ENCODE assay signal across 10 cellular contexts in the genomic region with DNA sequence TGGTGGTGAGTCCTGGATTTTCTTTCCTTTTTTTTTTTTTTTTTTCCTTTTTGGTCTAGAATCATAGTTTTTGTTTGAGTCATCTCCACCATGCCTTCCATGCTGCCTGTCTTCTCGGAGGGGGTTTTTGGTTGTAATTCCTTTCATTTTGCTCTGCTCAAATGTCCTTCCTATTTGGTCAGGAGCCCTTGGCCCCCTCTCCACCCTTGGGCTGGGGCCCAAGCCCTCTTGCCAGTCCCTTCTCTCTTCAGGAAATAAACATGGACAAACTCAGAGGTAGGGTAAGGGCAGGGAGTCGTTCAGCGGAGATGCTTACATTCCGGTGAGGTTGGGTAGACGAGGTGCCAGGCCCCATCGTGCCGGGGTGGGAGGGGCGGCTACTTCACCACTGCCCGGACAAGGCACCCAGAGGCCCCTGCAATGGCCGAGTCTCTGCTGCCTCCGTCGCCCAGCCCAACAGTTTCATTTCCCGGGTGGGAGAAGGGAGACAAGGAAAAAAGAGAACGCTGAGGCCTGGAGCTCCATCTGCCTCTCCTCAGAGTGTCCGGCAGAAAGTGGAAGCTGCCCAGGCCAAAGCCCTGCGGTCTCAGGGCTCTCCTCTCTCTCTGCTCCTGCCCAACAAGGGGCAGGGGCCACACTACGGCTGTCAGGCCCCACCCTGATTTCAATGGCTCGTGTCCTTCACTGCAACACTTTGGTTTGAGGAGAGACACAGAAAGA. TPM values are rescaled to one million over a fixed set of nuclear protein-coding genes. Genes with fewer than 3 reads are reported as not detected.
A peak's percentile ranks its signal among the peaks of the same experiment; 100 is the strongest.
DNase-seq lines count a peak whose midpoint lies in the region; ATAC-seq and TF ChIP-seq lines count a peak whose summit lies in the region.
"Had no signal": no experiment of that assay in that cellular context is flagged by ENCODE, and none has a peak within 500 bp of the region (broad histone marks: within the 10 kb centered on the region; RNA-seq: fewer than 3 reads in every experiment).

No MANE protein-coding gene starts in this region.

- peaks cover 6% of the 10 kb centered on the region; the same call in 1 of the 2 replicates for H3K79me2 ChIP-seq in GM23248 (ENCODE audit: insufficient read depth)

- H3K4me1 ChIP-seq in GM23248 (ENCODE audit: insufficient read depth) (peaks cover 17% of the 10 kb centered on the region), Panc1 (ENCODE audit: control insufficient read depth, insufficient read depth, low read length) (peaks cover 3% of the 10 kb centered on the region; the same call in 1 of the 2 replicates)

- no peak overlapping the region for H3K27ac Mint-ChIP-seq in activated CD4-positive, alpha-beta memory T cell treated with anti-CD3 and anti-CD28 coated beads for 36 hours
- H3K27ac Mint-ChIP-seq: activated naive CD4-positive, alpha-beta T cell treated with anti-CD3 and anti-CD28 coated beads for 36 hours had no signal

- H3K9me3 ChIP-seq in GM23248 (ENCODE audit: low read depth) = no peaks in the 10 kb centered on the region
- H3K9me3 ChIP-seq in Panc1 (ENCODE audit: control insufficient read depth, insufficient read depth, low read depth, low read length) = no peaks in the 10 kb centered on the region
- H3K9me3 ChIP-seq: tibial nerve had no signal

- peaks cover 26% of the 10 kb centered on the region for H3K4me1 Mint-ChIP-seq in activated CD4-positive, alpha-beta memory T cell treated with anti-CD3 and anti-CD28 coated beads for 36 hours (ENCODE audit: low read depth)

- ATAC-seq in Panc1 (no peak), GM19397 (IDR thresholded peaks at IDR 0.05; ENCODE audit: unreplicated experiment) (no peak)

- peak overlapping the region; percentile 43; the same call in 1 of the 2 replicates for H3K4me3 ChIP-seq in GM23248
- H3K4me3 ChIP-seq in Panc1 (ENCODE audit: low read depth in 2 of 2, low read length in 2 of 2) = no peak overlapping the region
- H3K4me3 ChIP-seq in fibroblast of mammary gland (ENCODE audit: control insufficient read depth, low read depth, low read length) = no peak overlapping the region
- no peak overlapping the region for H3K4me3 ChIP-seq in skin epidermis
- H3K4me3 ChIP-seq: tibial nerve had no signal

- TF ChIP-seq CTCF in Panc1 (IDR thresholded peaks at IDR 0.05) (no peak), fibroblast of mammary gland (conservative IDR thresholded peaks at IDR 0.05; ENCODE audit: control insufficient read depth, insufficient read depth, low read depth, low read length) (no peak)

- POLR2A ChIA-PET in Panc1 (lab: Charles Lee) = no interaction called here
- POLR2A ChIA-PET in activated CD4-positive, alpha-beta memory T cell treated with anti-CD3 and anti-CD28 coated beads for 36 hours (lab: Charles Lee) = no interaction called here

- peaks cover 14% of the 10 kb centered on the region for H3K36me3 Mint-ChIP-seq in activated CD4-positive, alpha-beta memory T cell treated with anti-CD3 and anti-CD28 coated beads for 36 hours

- H3K4me3 Mint-ChIP-seq in activated CD4-positive, alpha-beta memory T cell treated with anti-CD3 and anti-CD28 coated beads for 36 hours = no peak overlapping the region
- H3K4me3 Mint-ChIP-seq: activated naive CD4-positive, alpha-beta T cell treated with anti-CD3 and anti-CD28 coated beads for 36 hours had no signal

- CTCF ChIA-PET in Panc1 (lab: Charles Lee) = interaction anchor here (1.0 kb wide), 1 partner anchor 88 kb away, joined by 3 read pairs; no protein-coding TSS in a partner anchor
- CTCF ChIA-PET in activated CD4-positive, alpha-beta memory T cell treated with anti-CD3 and anti-CD28 coated beads for 36 hours (lab: Charles Lee) = no interaction called here

- 56 to 62% methylated on average over 18 of the region's 18 CpGs for WGBS in GM23248 (ENCODE audit: low coverage in 1 of 2, low lambda C conversion rate in 2 of 2, missing lambda C conversion rate in 2 of 2), 2 experiments

- in situ Hi-C loops in GM23248 (cut with MboI) (no loop called here), Panc1 (cut with HindIII; ENCODE audit: low pct_unique_long_range_greater_than_20kb, low sequenced_read_pairs) (no loop called here)

- H3K4me2 ChIP-seq in GM23248 (ENCODE audit: unreplicated experiment) = peak overlapping the region; percentile 67

- intact Hi-C loops in Panc1 (cut with micrococcal nuclease; ENCODE audit: unreplicated experiment) = no loop called here
- intact Hi-C loops in activated CD4-positive, alpha-beta memory T cell treated with anti-CD3 and anti-CD28 coated beads for 36 hours (cut with micrococcal nuclease) = no loop called here

- H3K27me3 ChIP-seq in GM23248 (replicated peaks; ENCODE audit: insufficient read depth) (no peaks in the 10 kb centered on the region), Panc1 (ENCODE audit: control insufficient read depth, insufficient read depth, low read length) (no peaks in the 10 kb centered on the region)
- H3K27me3 ChIP-seq: tibial nerve had no signal

- peak overlapping the region; percentile 18; the same call in 1 of the 2 replicates for H3K9ac ChIP-seq in GM23248

- no peaks in the 10 kb centered on the region for H3K9me2 ChIP-seq in GM23248 (ENCODE audit: insufficient read depth)

- peaks cover 21% of the 10 kb centered on the region; the same call in 1 of the 2 replicates for H3F3A ChIP-seq in GM23248 (ENCODE audit: insufficient read depth)

- DNase-seq in GM23248 (peak; percentile 78), Panc1 (ENCODE audit: low read depth, low spot score) (no peak), fibroblast of mammary gland (ENCODE audit: low read depth) (peak; percentile 71), NCI-H446 treated with DMSO at 0.1 percent for 48 hours (lab: John Stamatoyannopoulos, UW) (no peak), NCI-H2029 treated with DMSO at 0.1 percent for 48 hours (lab: John Stamatoyannopoulos, UW) (no peak)
- DNase-seq in activated CD4-positive, alpha-beta memory T cell treated with anti-CD3 and anti-CD28 coated beads for 36 hours = no peak
- DNase-seq: activated naive CD4-positive, alpha-beta T cell treated with anti-CD3 and anti-CD28 coated beads for 36 hours had no signal

- H3K9me3 Mint-ChIP-seq in activated CD4-positive, alpha-beta memory T cell treated with anti-CD3 and anti-CD28 coated beads for 36 hours = no peaks in the 10 kb centered on the region
- H3K9me3 Mint-ChIP-seq: activated naive CD4-positive, alpha-beta T cell treated with anti-CD3 and anti-CD28 coated beads for 36 hours had no signal

- no TSS peak for BruUV-seq in Panc1 (replicated peaks; lab: Mats Ljungman, UMichigan)

- H2AFZ ChIP-seq in GM23248 = peak overlapping the region; percentile 77

- no peaks in the 10 kb centered on the region for H3K27me3 Mint-ChIP-seq in activated CD4-positive, alpha-beta memory T cell treated with anti-CD3 and anti-CD28 coated beads for 36 hours

- H3K27ac ChIP-seq in GM23248 = peak overlapping the region; percentile 46
- 0 out of 2 replicates have a peak overlapping the region, but pooled peaks have one; percentile 40 for H3K27ac ChIP-seq in Panc1 (ENCODE audit: low read length)
- peak overlapping the region in 14 of 21 experiments; percentile 18 to 81 (median 58) for H3K27ac ChIP-seq in skin epidermis

- H4K20me1 ChIP-seq in GM23248 (ENCODE audit: insufficient read depth) = no peaks in the 10 kb centered on the region

- H3K36me3 ChIP-seq in GM23248 (ENCODE audit: low read depth) (no peaks in the 10 kb centered on the region), Panc1 (ENCODE audit: control insufficient read depth, insufficient read depth, low read length) (no peaks in the 10 kb centered on the region)

RNA-seq across cellular contexts. Expression of a gene that starts 12.7 kb away (rescaled TPM):
- 16.1 and 19.5 TPM in 2 replicates for total RNA-seq in GM23248 (2014; rRNA removed; shearing (Covaris generic))
- polyA plus RNA-seq in GM23248 (2016; fragmentation: Nextera tagmentation; extraction: Ambion mirVana) = 14.8 and 16.6 TPM in 2 replicates
- total RNA-seq in Panc1 (2021; ENCODE audit: unreplicated experiment) = 15.7 TPM
- polyA plus RNA-seq in Panc1 (2012; ENCODE audit: insufficient read length) = 16.9 TPM
- 10 to 100 TPM; 12.2 to 13.2 TPM for total RNA-seq in activated CD4-positive, alpha-beta memory T cell treated with anti-CD3 and anti-CD28 coated beads for 36 hours

RNA-seq across cellular contexts. Expression of a gene that starts 18.6 kb away (rescaled TPM):
- total RNA-seq in GM23248 (2014; rRNA removed; shearing (Covaris generic)) = not detected in 2 replicates
- polyA plus RNA-seq in GM23248 (2016; fragmentation: Nextera tagmentation; extraction: Ambion mirVana) = not detected in 2 replicates
- 0.62 TPM for total RNA-seq in Panc1 (2021; ENCODE audit: unreplicated experiment)
- 0.28 TPM for polyA plus RNA-seq in Panc1 (2012; ENCODE audit: insufficient read length)
- total RNA-seq in activated CD4-positive, alpha-beta memory T cell treated with anti-CD3 and anti-CD28 coated beads for 36 hours = under 1 TPM; 0.73 to 0.90 TPM

RNA-seq across cellular contexts. Expression of a gene that starts 43.6 kb away (rescaled TPM):
- total RNA-seq in GM23248 (2014; rRNA removed; shearing (Covaris generic)) = 0.38 and 1.5 TPM in 2 replicates
- 3.0 and 4.6 TPM in 2 replicates for polyA plus RNA-seq in GM23248 (2016; fragmentation: Nextera tagmentation; extraction: Ambion mirVana)
- total RNA-seq in Panc1 (2021; ENCODE audit: unreplicated experiment) = 0.10 TPM
- polyA plus RNA-seq in Panc1 (2012; ENCODE audit: insufficient read length) = 0.22 TPM
- total RNA-seq in activated CD4-positive, alpha-beta memory T cell treated with anti-CD3 and anti-CD28 coated beads for 36 hours = 10 to 100 TPM; 55.6 to 57.3 TPM

Comparison
In these comparisons a context has a peak if more than half of its experiments do, and no peak if none do; other contexts are left out.
1. DNase-seq: peak in GM23248 (single experiment) and fibroblast of mammary gland (single experiment); none in Panc1 (single experiment), activated CD4-positive, alpha-beta memory T cell treated with anti-CD3 and anti-CD28 coated beads for 36 hours (single experiment), NCI-H446 treated with DMSO at 0.1 percent for 48 hours (single experiment) and NCI-H2029 treated with DMSO at 0.1 percent for 48 hours (single experiment).
2. RNA of a gene that starts 43.6 kb away (total RNA-seq): 55.6 to 57.3 TPM in activated CD4-positive, alpha-beta memory T cell treated with anti-CD3 and anti-CD28 coated beads for 36 hours; 0.38 to 1.5 TPM in GM23248 and 0.10 TPM in Panc1 (single experiment); every median in the first group is over 10 times any median in the second.
3. Peak in every context shown above with its lines, with median percentiles within 50 percentile points of each other: H3K27ac ChIP-seq.